In genomic region chr4:46886711-46887110, GRCh38 we compare ENCODE assay signal across 12 cellular contexts. TPM values are rescaled to one million over a fixed set of nuclear protein-coding genes. Genes with fewer than 3 reads are reported as not detected.
A peak's percentile ranks its signal among the peaks of the same experiment; 100 is the strongest.
DNase-seq lines count a peak whose midpoint lies in the region; ATAC-seq, FAIRE-seq and TF ChIP-seq lines count a peak whose summit lies in the region.
"Had no signal": no experiment of that assay in that cellular context is flagged by ENCODE, and none has a peak within 500 bp of the region (broad histone marks: within the 10 kb centered on the region; RNA-seq: fewer than 3 reads in every experiment).

No MANE protein-coding gene starts in this region.

- DNase-seq in DMS53 (lab: John Stamatoyannopoulos, UW): peak; percentile 58
- DNase-seq in KBM-7: peak; percentile 14
- peak; percentile 28 for DNase-seq in amniotic epithelial cell (ENCODE audit: low read depth)
- DNase-seq in HepG2 (ENCODE audit: low spot score): peak; percentile 1
- DNase-seq in D341Med (ENCODE audit: low spot score): no peak
- DNase-seq in nucleus accumbens (lab: John Stamatoyannopoulos, UW): no peak
- no peak for DNase-seq in activated CD4-positive, alpha-beta T cell treated with anti-CD3 and anti-CD28 coated beads, Interleukin-2, amount 50 U/mL, for 48 hours
- DNase-seq in left ventricle myocardium superior: no peak
- DNase-seq: activated effector memory CD4-positive, alpha-beta T cell treated with anti-CD3 and anti-CD28 coated beads, Interleukin-2, amount 50 U/mL, for 16 hours had no signal

- WGBS in HepG2 (ENCODE audit: low lambda C conversion rate): 5% methylated on average over 2 of the region's 2 CpGs

- CTCF ChIA-PET in HepG2 (lab: Yijun Ruan, JAX; ENCODE audit: low intra/inter-chr PET ratio, low total read pairs): no interaction called here

- no peak overlapping the region for H3K4me3 ChIP-seq in HepG2 (replicated peaks in 1 of 3; ENCODE audit: insufficient read depth in 1 of 3, low read depth in 2 of 3, low read length in 3 of 3)
- H3K4me3 ChIP-seq: gastroesophageal sphincter, K562 had no signal

- peak; percentile 21; the same call in 1 of the 2 replicates for TF ChIP-seq CTCF in HepG2 (CRISPR knock-in tag; IDR thresholded peaks at IDR 0.05)

- TF ChIP-seq EP300 in HepG2 (IDR thresholded peaks at IDR 0.05; ENCODE audit: low read depth in 2 of 2, low read length in 2 of 2): no peak
- TF ChIP-seq EP300 in HepG2 (CRISPR knock-in tag; IDR thresholded peaks at IDR 0.05; ENCODE audit: borderline replicate concordance): no peak

- intact Hi-C loops in HepG2 (cut with micrococcal nuclease; ENCODE audit: unreplicated experiment): loop anchor here (2.0 kb wide), 1 partner anchor 42 kb away; no protein-coding TSS in a partner anchor
- intact Hi-C loops in left ventricle myocardium superior (cut with micrococcal nuclease): no loop called here

- ATAC-seq in HepG2 (peak; percentile 52; the same call in 2 of the 3 replicates), left ventricle myocardium superior (no peak)
- ATAC-seq: gastroesophageal sphincter, K562 had no signal

- no peaks in the 10 kb centered on the region for H4K20me1 ChIP-seq in HepG2 (ENCODE audit: insufficient read depth, low read length)

- H3K27me3 ChIP-seq in HepG2 (ENCODE audit: control insufficient read depth in 1 of 2, insufficient read depth in 2 of 2, low read length in 2 of 2): no peaks in the 10 kb centered on the region
- H3K27me3 ChIP-seq: gastroesophageal sphincter had no signal

- FAIRE-seq in HepG2 (lab: Jason Lieb, UNC): no peak
- FAIRE-seq: K562 had no signal

- no peak for TF ChIP-seq RAD21 in HepG2 (CRISPR knock-in tag; IDR thresholded peaks at IDR 0.05)

- no peak overlapping the region for H3K9ac ChIP-seq in HepG2 (ENCODE audit: insufficient read depth, low read depth, low read length)
- H3K9ac ChIP-seq: parathyroid adenoma had no signal

- H3K9me3 ChIP-seq in HepG2 (ENCODE audit: low read length): 0 out of 2 replicates have a peak, but pooled peaks cover 4% of the 10 kb centered on the region
- H3K9me3 ChIP-seq: gastroesophageal sphincter had no signal

- peaks cover 11% of the 10 kb centered on the region for H3K4me1 ChIP-seq in HepG2 (ENCODE audit: insufficient read depth, low read length)
- H3K4me1 ChIP-seq: gastroesophageal sphincter, parathyroid adenoma had no signal

- H3K27ac ChIP-seq in HepG2 (ENCODE audit: extremely low read length, insufficient read depth, low read length): no peak overlapping the region
- H3K27ac ChIP-seq: gastroesophageal sphincter, parathyroid adenoma had no signal

- H3K4me2 ChIP-seq in HepG2 (ENCODE audit: low read depth, low read length): no peak overlapping the region

- no peaks in the 10 kb centered on the region for H3K79me2 ChIP-seq in HepG2 (ENCODE audit: insufficient read depth, low read length)
- H3K79me2 ChIP-seq: parathyroid adenoma had no signal

- no peak for TF ChIP-seq POLR2A in HepG2 (IDR thresholded peaks at IDR 0.05; ENCODE audit: insufficient read depth in 1 of 2, low read depth in 2 of 2, low read length in 2 of 2)

- in situ Hi-C loops in KBM-7 (cut with MboI; ENCODE audit: low pct_unique_long_range_greater_than_20kb, low sequenced_read_pairs): no loop called here
- in situ Hi-C loops in HepG2 (cut with HindIII; ENCODE audit: extremely low pct_ligation_motif_present, low pct_unique_long_range_greater_than_20kb): no loop called here

- POLR2A ChIA-PET in HepG2 (lab: Yijun Ruan, JAX): no interaction called here

- no peak overlapping the region for H2AFZ ChIP-seq in HepG2 (ENCODE audit: low read length)
- H2AFZ ChIP-seq: parathyroid adenoma had no signal

- no peaks in the 10 kb centered on the region for H3K36me3 ChIP-seq in HepG2 (replicated peaks in 1 of 2; ENCODE audit: control insufficient read depth in 1 of 2, insufficient read depth in 2 of 2, low read length in 2 of 2)
- H3K36me3 ChIP-seq: gastroesophageal sphincter had no signal

- BruUV-seq in HepG2 (replicated peaks; lab: Mats Ljungman, UMichigan): no TSS peak

TF ChIP-seq in HepG2, 621 proteins besides CTCF, POLR2A, EP300 and RAD21:
- TF ChIP-seq STAG1 (CRISPR knock-in tag; IDR thresholded peaks at IDR 0.05) (0 out of 2 replicates have a peak, but pooled peaks have one; percentile 17), ZNF609 (CRISPR knock-in tag; IDR thresholded peaks at IDR 0.05; ENCODE audit: borderline replicate concordance) (no peak), MIXL1 (CRISPR knock-in tag; IDR thresholded peaks at IDR 0.05) (0 out of 2 replicates have a peak, but pooled peaks have one; percentile 40)

RNA-seq across cellular contexts. Expression of gene COX7B2, which starts 22.3 kb away (rescaled TPM):
- total RNA-seq in HepG2 (2016; rRNA removed; fragmentation: Illumina TruSeq; extraction: Trizol) (not detected in 2 replicates), left ventricle myocardium superior (not detected)
- total RNA-seq in HepG2 (2016; cell fraction: cytosol; rRNA removed; fragmentation: Illumina TruSeq; extraction: Trizol; ENCODE audit: low read depth): not detected in 2 replicates
- total RNA-seq in HepG2 (2016; cell fraction: insoluble cytoplasmic fraction; rRNA removed; fragmentation: Illumina TruSeq; extraction: Trizol): not detected in 2 replicates
- not detected in 2 replicates for total RNA-seq in HepG2 (2016; cell fraction: membrane; rRNA removed; fragmentation: Illumina TruSeq; extraction: Trizol)
- total RNA-seq in HepG2 (2016; cell fraction: nucleus; rRNA removed; fragmentation: Illumina TruSeq; extraction: Trizol): not detected in 2 replicates
- polyA plus RNA-seq in HepG2 (2011; rRNA removed): not detected in 2 replicates
- not detected in 2 replicates for polyA plus RNA-seq in HepG2 (2011; cell fraction: cytosol; rRNA removed)
- not detected in 2 replicates for polyA plus RNA-seq in HepG2 (2011; cell fraction: nucleus; rRNA removed)
- polyA plus RNA-seq in HepG2 (2012): not detected in 2 replicates
- polyA plus RNA-seq in HepG2 (2016; cell fraction: cytosol; fragmentation: Illumina TruSeq; extraction: Trizol; ENCODE audit: low read depth): not detected in 2 replicates
- not detected in 2 replicates for polyA plus RNA-seq in HepG2 (2016; cell fraction: insoluble cytoplasmic fraction; fragmentation: Illumina TruSeq; extraction: Trizol; ENCODE audit: low read depth)
- not detected in 2 replicates for polyA plus RNA-seq in HepG2 (2016; cell fraction: membrane; fragmentation: Illumina TruSeq; extraction: Trizol; ENCODE audit: low read depth)
- not detected in 2 replicates for polyA plus RNA-seq in HepG2 (2016; cell fraction: nucleus; fragmentation: Illumina TruSeq; extraction: Trizol; ENCODE audit: insufficient read depth, low read depth)
- not detected in 2 replicates for polyA minus RNA-seq in HepG2 (2011; rRNA and poly(A)+ RNA removed; ENCODE audit: low replicate concordance)
- polyA minus RNA-seq in HepG2 (2011; cell fraction: cytosol; rRNA and poly(A)+ RNA removed): not detected in 2 replicates
- not detected in 2 replicates for polyA minus RNA-seq in HepG2 (2011; cell fraction: nucleus; rRNA and poly(A)+ RNA removed)
- total RNA-seq: gastroesophageal sphincter had no signal

Comparison
In these comparisons a context has a peak if more than half of its experiments do, and no peak if none do; other contexts are left out.
1. DNase-seq: peak in DMS53 (single experiment), KBM-7 (single experiment), amniotic epithelial cell (single experiment) and HepG2 (single experiment); none in D341Med (single experiment), nucleus accumbens (0 of 56), activated CD4-positive, alpha-beta T cell treated with anti-CD3 and anti-CD28 coated beads, Interleukin-2, amount 50 U/mL, for 48 hours (0 of 2) and left ventricle myocardium superior (single experiment).